ENCODE assay signal across 1 cellular context in the genomic region with DNA sequence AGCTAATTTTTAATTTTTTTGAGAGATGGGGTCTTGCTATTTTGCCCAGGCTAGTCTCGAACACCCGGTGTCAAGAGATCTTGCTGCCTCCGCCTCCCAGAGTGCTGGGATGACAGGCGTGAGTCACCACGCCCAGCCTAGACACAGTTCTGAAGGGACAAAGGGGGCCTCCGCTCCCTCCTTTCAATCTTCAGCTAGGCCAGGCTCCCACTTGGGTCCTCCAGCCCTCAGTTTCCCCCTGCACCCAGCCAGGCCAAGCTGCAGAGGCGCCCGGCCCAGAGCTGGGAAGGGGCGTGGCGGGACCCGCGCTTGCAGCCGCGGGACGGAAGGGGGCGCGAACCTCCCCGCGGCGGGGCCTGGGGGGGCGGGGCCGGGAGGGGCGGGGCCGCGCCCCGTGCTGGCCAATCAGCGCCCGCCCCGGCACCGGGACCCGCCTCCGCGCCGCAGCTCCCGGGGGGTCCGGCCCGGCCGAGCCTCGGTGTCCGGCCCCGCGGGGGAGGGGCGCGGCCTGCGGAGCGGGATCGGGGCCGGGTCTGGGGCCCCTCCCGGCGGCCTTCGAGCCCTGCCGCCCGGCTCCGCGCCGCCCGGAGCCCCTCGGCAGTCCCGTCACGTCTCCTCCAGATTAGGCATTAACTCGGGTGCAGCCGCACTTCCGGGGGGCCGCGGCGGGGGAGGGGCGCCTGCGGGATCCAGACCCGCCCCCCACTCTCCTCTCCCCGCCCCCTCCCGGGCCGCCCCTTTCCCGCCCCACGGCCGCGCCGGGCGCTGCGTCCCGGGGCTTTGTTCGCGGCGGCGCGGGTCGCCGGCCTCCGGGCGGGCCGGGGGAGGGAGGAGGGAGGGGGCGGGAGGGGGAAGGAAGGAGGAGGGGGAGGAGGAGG.
TF ChIP-seq lines count a peak whose summit lies in the region.

No MANE protein-coding gene starts in this region.

TF ChIP-seq in K562, 482 proteins besides CTCF, POLR2A, EP300 and RAD21 (continued from another document and continues in another):
- TF ChIP-seq, protein P1, sequence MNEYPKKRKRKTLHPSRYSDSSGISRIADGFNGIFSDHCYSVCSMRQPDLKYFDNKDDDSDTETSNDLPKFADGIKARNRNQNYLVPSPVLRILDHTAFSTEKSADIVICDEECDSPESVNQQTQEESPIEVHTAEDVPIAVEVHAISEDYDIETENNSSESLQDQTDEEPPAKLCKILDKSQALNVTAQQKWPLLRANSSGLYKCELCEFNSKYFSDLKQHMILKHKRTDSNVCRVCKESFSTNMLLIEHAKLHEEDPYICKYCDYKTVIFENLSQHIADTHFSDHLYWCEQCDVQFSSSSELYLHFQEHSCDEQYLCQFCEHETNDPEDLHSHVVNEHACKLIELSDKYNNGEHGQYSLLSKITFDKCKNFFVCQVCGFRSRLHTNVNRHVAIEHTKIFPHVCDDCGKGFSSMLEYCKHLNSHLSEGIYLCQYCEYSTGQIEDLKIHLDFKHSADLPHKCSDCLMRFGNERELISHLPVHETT (CRISPR knock-in tag; conservative IDR thresholded peaks at IDR 0.05 in 1 of 2, IDR thresholded peaks at IDR 0.05 in 1 of 2) = peak in 1 of 2 experiments; percentile 98; a peak in 2 of 4 replicates
- TF ChIP-seq, protein P2, sequence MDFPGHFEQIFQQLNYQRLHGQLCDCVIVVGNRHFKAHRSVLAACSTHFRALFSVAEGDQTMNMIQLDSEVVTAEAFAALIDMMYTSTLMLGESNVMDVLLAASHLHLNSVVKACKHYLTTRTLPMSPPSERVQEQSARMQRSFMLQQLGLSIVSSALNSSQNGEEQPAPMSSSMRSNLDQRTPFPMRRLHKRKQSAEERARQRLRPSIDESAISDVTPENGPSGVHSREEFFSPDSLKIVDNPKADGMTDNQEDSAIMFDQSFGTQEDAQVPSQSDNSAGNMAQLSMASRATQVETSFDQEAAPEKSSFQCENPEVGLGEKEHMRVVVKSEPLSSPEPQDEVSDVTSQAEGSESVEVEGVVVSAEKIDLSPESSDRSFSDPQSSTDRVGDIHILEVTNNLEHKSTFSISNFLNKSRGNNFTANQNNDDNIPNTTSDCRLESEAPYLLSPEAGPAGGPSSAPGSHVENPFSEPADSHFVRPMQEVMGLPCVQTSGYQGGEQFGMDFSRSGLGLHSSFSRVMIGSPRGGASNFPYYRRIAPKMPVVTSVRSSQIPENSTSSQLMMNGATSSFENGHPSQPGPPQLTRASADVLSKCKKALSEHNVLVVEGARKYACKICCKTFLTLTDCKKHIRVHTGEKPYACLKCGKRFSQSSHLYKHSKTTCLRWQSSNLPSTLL (IDR thresholded peaks at IDR 0.05) = peak; percentile 81
- TF ChIP-seq, protein P3, sequence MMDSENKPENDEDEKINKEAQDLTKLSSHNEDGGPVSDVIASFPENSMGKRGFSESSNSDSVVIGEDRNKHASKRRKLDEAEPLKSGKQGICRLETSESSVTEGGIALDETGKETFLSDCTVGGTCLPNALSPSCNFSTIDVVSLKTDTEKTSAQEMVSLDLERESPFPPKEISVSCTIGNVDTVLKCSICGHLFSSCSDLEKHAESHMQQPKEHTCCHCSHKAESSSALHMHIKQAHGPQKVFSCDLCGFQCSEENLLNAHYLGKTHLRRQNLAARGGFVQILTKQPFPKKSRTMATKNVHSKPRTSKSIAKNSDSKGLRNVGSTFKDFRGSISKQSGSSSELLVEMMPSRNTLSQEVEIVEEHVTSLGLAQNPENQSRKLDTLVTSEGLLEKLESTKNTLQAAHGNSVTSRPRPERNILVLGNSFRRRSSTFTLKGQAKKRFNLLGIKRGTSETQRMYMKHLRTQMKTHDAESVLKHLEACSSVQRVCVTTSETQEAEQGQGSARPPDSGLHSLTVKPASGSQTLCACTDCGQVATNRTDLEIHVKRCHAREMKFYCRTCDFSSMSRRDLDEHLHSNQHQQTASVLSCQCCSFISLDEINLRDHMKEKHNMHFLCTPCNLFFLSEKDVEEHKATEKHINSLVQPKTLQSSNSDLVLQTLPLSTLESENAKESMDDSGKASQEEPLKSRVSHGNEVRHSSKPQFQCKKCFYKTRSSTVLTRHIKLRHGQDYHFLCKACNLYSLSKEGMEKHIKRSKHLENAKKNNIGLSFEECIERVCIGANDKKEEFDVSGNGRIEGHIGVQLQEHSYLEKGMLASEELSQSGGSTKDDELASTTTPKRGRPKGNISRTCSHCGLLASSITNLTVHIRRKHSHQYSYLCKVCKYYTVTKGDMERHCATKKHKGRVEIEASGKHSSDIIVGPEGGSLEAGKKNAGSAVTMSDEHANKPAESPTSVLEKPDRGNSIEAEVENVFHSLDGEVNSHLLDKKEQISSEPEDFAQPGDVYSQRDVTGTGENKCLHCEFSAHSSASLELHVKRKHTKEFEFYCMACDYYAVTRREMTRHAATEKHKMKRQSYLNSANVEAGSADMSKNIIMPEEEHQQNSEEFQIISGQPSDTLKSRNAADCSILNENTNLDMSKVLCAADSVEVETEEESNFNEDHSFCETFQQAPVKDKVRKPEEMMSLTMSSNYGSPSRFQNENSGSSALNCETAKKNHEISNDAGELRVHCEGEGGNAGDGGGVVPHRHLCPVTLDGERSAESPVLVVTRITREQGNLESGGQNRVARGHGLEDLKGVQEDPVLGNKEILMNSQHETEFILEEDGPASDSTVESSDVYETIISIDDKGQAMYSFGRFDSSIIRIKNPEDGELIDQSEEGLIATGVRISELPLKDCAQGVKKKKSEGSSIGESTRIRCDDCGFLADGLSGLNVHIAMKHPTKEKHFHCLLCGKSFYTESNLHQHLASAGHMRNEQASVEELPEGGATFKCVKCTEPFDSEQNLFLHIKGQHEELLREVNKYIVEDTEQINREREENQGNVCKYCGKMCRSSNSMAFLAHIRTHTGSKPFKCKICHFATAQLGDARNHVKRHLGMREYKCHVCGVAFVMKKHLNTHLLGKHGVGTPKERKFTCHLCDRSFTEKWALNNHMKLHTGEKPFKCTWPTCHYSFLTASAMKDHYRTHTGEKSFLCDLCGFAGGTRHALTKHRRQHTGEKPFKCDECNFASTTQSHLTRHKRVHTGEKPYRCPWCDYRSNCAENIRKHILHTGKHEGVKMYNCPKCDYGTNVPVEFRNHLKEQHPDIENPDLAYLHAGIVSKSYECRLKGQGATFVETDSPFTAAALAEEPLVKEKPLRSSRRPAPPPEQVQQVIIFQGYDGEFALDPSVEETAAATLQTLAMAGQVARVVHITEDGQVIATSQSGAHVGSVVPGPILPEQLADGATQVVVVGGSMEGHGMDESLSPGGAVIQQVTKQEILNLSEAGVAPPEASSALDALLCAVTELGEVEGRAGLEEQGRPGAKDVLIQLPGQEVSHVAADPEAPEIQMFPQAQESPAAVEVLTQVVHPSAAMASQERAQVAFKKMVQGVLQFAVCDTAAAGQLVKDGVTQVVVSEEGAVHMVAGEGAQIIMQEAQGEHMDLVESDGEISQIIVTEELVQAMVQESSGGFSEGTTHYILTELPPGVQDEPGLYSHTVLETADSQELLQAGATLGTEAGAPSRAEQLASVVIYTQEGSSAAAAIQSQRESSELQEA (IDR thresholded peaks at IDR 0.05; ENCODE audit: low read depth) = no peak
- peak; percentile 71 for TF ChIP-seq RB1 (IDR thresholded peaks at IDR 0.05; ENCODE audit: low read depth)
- no peak for TF ChIP-seq HIVEP1 (CRISPR knock-in tag; IDR thresholded peaks at IDR 0.05)
- TF ChIP-seq MAFF (IDR thresholded peaks at IDR 0.05; ENCODE audit: low read length) = no peak
- TF ChIP-seq CREB1 (IDR thresholded peaks at IDR 0.05) = peak; percentile 9; the same call in 1 of the 2 replicates
- no peak for TF ChIP-seq CREB1 (CRISPR knock-in tag; IDR thresholded peaks at IDR 0.05)
- TF ChIP-seq MYC (IDR thresholded peaks at IDR 0.05; ENCODE audit: low read depth, low read length) = no peak
- TF ChIP-seq MYC (CRISPR knock-in tag; IDR thresholded peaks at IDR 0.05; ENCODE audit: borderline replicate concordance, low read depth) = no peak
- no peak for TF ChIP-seq RBM25 (IDR thresholded peaks at IDR 0.05; ENCODE audit: low read depth, low read length, severe bottlenecking)
- TF ChIP-seq CREM (IDR thresholded peaks at IDR 0.05; ENCODE audit: low read depth) = no peak
- TF ChIP-seq, protein P4, sequence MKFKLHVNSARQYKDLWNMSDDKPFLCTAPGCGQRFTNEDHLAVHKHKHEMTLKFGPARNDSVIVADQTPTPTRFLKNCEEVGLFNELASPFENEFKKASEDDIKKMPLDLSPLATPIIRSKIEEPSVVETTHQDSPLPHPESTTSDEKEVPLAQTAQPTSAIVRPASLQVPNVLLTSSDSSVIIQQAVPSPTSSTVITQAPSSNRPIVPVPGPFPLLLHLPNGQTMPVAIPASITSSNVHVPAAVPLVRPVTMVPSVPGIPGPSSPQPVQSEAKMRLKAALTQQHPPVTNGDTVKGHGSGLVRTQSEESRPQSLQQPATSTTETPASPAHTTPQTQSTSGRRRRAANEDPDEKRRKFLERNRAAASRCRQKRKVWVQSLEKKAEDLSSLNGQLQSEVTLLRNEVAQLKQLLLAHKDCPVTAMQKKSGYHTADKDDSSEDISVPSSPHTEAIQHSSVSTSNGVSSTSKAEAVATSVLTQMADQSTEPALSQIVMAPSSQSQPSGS (CRISPR knock-in tag; IDR thresholded peaks at IDR 0.05) = no peak
- no peak for TF ChIP-seq U2AF1 (optimal IDR thresholded peaks at IDR 0.05; ENCODE audit: low read depth, low read length)
- TF ChIP-seq SRSF3 (IDR thresholded peaks at IDR 0.05; ENCODE audit: insufficient read depth, low read length) = no peak
- TF ChIP-seq HLTF (IDR thresholded peaks at IDR 0.05) = no peak
- no peak for TF ChIP-seq KLF10 (CRISPR knock-in tag; IDR thresholded peaks at IDR 0.05)
- no peak for TF ChIP-seq ELF2 (CRISPR knock-in tag; IDR thresholded peaks at IDR 0.05)
- no peak for TF ChIP-seq PTBP1 (IDR thresholded peaks at IDR 0.05; ENCODE audit: low read depth, low read length)
- TF ChIP-seq MAZ (CRISPR knock-in tag; conservative IDR thresholded peaks at IDR 0.05 in 1 of 2, IDR thresholded peaks at IDR 0.05 in 1 of 2) = peak; percentile 53 to 71; a peak in 2 of 4 replicates
- TF ChIP-seq SLC30A9 (CRISPR knock-in tag; IDR thresholded peaks at IDR 0.05) = no peak
- no peak for TF ChIP-seq GATA2 (CRISPR knock-in tag; IDR thresholded peaks at IDR 0.05)
- TF ChIP-seq ESRRA (IDR thresholded peaks at IDR 0.05; ENCODE audit: borderline replicate concordance, low read depth) = no peak
- TF ChIP-seq, protein P5, sequence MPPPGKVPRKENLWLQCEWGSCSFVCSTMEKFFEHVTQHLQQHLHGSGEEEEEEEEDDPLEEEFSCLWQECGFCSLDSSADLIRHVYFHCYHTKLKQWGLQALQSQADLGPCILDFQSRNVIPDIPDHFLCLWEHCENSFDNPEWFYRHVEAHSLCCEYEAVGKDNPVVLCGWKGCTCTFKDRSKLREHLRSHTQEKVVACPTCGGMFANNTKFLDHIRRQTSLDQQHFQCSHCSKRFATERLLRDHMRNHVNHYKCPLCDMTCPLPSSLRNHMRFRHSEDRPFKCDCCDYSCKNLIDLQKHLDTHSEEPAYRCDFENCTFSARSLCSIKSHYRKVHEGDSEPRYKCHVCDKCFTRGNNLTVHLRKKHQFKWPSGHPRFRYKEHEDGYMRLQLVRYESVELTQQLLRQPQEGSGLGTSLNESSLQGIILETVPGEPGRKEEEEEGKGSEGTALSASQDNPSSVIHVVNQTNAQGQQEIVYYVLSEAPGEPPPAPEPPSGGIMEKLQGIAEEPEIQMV (tag; conservative IDR thresholded peaks at IDR 0.05; ENCODE audit: low read depth) = peak; percentile 90
- TF ChIP-seq, protein P6, sequence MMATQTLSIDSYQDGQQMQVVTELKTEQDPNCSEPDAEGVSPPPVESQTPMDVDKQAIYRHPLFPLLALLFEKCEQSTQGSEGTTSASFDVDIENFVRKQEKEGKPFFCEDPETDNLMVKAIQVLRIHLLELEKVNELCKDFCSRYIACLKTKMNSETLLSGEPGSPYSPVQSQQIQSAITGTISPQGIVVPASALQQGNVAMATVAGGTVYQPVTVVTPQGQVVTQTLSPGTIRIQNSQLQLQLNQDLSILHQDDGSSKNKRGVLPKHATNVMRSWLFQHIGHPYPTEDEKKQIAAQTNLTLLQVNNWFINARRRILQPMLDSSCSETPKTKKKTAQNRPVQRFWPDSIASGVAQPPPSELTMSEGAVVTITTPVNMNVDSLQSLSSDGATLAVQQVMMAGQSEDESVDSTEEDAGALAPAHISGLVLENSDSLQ (IDR thresholded peaks at IDR 0.05) = peak; percentile 25; the same call in 1 of the 2 replicates
- TF ChIP-seq CC2D1A (IDR thresholded peaks at IDR 0.05) = peak; percentile 90; the same call in 1 of the 2 replicates
- no peak for TF ChIP-seq EP400 (IDR thresholded peaks at IDR 0.05)
- no peak for TF ChIP-seq XRCC5 (IDR thresholded peaks at IDR 0.05; ENCODE audit: low read depth, low read length)
- TF ChIP-seq DPF2 (IDR thresholded peaks at IDR 0.05) = no peak
- TF ChIP-seq, protein P7, sequence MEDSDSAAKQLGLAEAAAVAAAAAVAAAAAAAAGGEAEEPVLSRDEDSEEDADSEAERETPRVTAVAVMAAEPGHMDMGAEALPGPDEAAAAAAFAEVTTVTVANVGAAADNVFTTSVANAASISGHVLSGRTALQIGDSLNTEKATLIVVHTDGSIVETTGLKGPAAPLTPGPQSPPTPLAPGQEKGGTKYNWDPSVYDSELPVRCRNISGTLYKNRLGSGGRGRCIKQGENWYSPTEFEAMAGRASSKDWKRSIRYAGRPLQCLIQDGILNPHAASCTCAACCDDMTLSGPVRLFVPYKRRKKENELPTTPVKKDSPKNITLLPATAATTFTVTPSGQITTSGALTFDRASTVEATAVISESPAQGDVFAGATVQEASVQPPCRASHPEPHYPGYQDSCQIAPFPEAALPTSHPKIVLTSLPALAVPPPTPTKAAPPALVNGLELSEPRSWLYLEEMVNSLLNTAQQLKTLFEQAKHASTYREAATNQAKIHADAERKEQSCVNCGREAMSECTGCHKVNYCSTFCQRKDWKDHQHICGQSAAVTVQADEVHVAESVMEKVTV (CRISPR knock-in tag; IDR thresholded peaks at IDR 0.05) = no peak
- no peak for TF ChIP-seq TRIM28 (IDR thresholded peaks at IDR 0.05)
- TF ChIP-seq ZNF707 (CRISPR knock-in tag; conservative IDR thresholded peaks at IDR 0.05) = no peak
- no peak for TF ChIP-seq ZFP30 (CRISPR knock-in tag; IDR thresholded peaks at IDR 0.05; ENCODE audit: borderline replicate concordance)
- TF ChIP-seq ZFX (CRISPR knock-in tag; IDR thresholded peaks at IDR 0.05) = peak; percentile 51
- TF ChIP-seq, protein P8, sequence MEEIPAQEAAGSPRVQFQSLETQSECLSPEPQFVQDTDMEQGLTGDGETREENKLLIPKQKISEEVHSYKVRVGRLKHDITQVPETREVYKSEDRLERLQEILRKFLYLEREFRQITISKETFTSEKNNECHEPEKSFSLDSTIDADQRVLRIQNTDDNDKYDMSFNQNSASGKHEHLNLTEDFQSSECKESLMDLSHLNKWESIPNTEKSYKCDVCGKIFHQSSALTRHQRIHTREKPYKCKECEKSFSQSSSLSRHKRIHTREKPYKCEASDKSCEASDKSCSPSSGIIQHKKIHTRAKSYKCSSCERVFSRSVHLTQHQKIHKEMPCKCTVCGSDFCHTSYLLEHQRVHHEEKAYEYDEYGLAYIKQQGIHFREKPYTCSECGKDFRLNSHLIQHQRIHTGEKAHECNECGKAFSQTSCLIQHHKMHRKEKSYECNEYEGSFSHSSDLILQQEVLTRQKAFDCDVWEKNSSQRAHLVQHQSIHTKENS (CRISPR knock-in tag; IDR thresholded peaks at IDR 0.05) = no peak
- TF ChIP-seq GTF2E2 (tag; IDR thresholded peaks at IDR 0.05) = no peak
- no peak for TF ChIP-seq RCOR1 (IDR thresholded peaks at IDR 0.05; ENCODE audit: borderline replicate concordance in 1 of 2, low read depth in 2 of 2, low read length in 2 of 2)
- TF ChIP-seq CBFA2T2 (conservative IDR thresholded peaks at IDR 0.05) = no peak
- no peak for TF ChIP-seq ZNF324 (CRISPR knock-in tag; IDR thresholded peaks at IDR 0.05)
